In the genomic region with DNA sequence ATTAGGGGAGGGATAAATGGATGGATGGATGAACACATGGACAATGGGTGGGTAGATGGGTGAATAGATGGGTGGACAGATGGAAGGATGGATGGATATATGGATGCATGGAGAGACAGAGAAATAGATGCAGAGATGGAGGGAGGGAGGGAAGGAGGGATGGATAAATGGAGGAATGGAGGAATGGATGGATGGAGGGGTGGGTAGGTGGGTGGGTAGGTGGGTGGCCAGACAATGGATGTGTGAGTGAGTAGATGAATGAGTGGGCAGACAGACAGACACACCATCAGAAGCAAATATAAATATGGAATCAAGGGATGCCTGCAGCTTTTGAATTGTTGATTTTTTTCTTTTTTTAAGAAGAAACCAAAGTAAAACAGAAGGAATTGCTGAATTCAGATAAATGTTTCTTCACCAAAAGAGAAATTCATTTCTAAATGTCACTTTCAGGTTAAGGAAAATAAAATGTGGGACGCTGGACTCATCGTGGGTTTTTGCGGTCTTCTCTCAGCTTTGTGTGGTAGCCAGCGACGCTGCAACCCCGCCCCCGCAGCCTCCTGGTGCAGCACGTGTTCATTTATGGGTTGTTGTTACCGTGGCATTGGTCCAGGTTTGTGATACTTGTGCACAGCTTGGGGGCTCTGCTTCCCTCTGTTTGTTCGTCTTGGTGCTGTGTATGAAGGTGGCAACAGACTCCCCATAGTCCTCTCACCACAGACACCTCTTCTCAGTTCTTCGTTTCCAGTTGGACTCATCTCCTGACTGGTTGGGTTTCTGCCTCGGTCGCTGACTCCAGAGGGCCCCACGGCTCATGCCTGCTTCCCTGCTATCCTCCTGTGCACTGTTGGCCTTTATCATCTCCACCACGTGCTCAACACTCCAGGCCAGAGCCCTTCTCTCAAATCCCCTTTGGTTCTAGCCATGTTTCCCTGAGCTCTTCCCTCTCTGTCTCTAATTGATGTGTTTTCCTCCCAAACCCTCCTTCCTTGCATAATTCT, we compare ENCODE assay signal across 14 cellular contexts.
DNase-seq lines count a peak whose midpoint lies in the region; ATAC-seq and TF ChIP-seq lines count a peak whose summit lies in the region.
"Had no signal": no experiment of that assay in that cellular context is flagged by ENCODE, and none has a peak within 500 bp of the region (broad histone marks: within the 10 kb centered on the region; RNA-seq: fewer than 3 reads in every experiment).

No MANE protein-coding gene starts in this region.

- no peaks in the 10 kb centered on the region for H3K27me3 ChIP-seq in heart right ventricle
- H3K27me3 ChIP-seq: colonic mucosa had no signal

- H3K36me3 Mint-ChIP-seq in glutamatergic neuron (ENCODE audit: unreplicated experiment) (peaks cover 20% of the 10 kb centered on the region), osteocyte (ENCODE audit: unreplicated experiment) (no peaks in the 10 kb centered on the region)

- ATAC-seq in left cardiac atrium (no peak), heart right ventricle (no peak), HG03439 (IDR thresholded peaks at IDR 0.05; ENCODE audit: unreplicated experiment) (no peak)
- ATAC-seq: foreskin keratinocyte, T-cell had no signal

- H3K4me3 Mint-ChIP-seq in glutamatergic neuron (ENCODE audit: unreplicated experiment): no peak overlapping the region
- H3K4me3 Mint-ChIP-seq in osteocyte (ENCODE audit: unreplicated experiment): no peak overlapping the region
- H3K4me3 Mint-ChIP-seq: H9, T-cell had no signal

- DNase-seq in left cardiac atrium (peak; percentile 7), heart right ventricle (no peak), glutamatergic neuron (peak; percentile 5), osteocyte (ENCODE audit: extremely low spot score, unreplicated experiment) (peak; percentile 56), NCI-H187 (lab: John Stamatoyannopoulos, UW) (no peak), NCI-H1105 (lab: John Stamatoyannopoulos, UW) (no peak)
- DNase-seq: activated effector memory CD4-positive, alpha-beta T cell treated with Interleukin-2 at 50 U/mL for 16 hours; colonic mucosa; foreskin keratinocyte; H9; NCI-H1417 treated with DMSO at 0.1 percent for 48 hours; T-cell had no signal

- H3K27me3 Mint-ChIP-seq in glutamatergic neuron (ENCODE audit: unreplicated experiment) (peaks cover 9% of the 10 kb centered on the region), osteocyte (ENCODE audit: unreplicated experiment) (peaks cover 26% of the 10 kb centered on the region)
- H3K27me3 Mint-ChIP-seq: T-cell had no signal

- H3K9me3 ChIP-seq in heart right ventricle: no peaks in the 10 kb centered on the region
- H3K9me3 ChIP-seq: colonic mucosa had no signal

- no peaks in the 10 kb centered on the region for H3K36me3 ChIP-seq in heart right ventricle
- H3K36me3 ChIP-seq: colonic mucosa had no signal

- no peak overlapping the region for H3K4me3 ChIP-seq in heart right ventricle
- H3K4me3 ChIP-seq: colonic mucosa had no signal

- intact Hi-C loops in left cardiac atrium (cut with DNase I) (no loop called here), heart right ventricle (cut with DNase I) (no loop called here)

- peaks cover 16% of the 10 kb centered on the region for H3K4me1 Mint-ChIP-seq in glutamatergic neuron (ENCODE audit: low read depth, unreplicated experiment)
- H3K4me1 Mint-ChIP-seq in osteocyte (ENCODE audit: unreplicated experiment): peaks cover 21% of the 10 kb centered on the region

- H3K27ac Mint-ChIP-seq in glutamatergic neuron (ENCODE audit: unreplicated experiment) (no peak overlapping the region), osteocyte (ENCODE audit: unreplicated experiment) (no peak overlapping the region)
- H3K27ac Mint-ChIP-seq: H9, T-cell had no signal

- peaks cover 9% of the 10 kb centered on the region for H3K9me3 Mint-ChIP-seq in glutamatergic neuron (ENCODE audit: unreplicated experiment)
- peaks cover 12% of the 10 kb centered on the region for H3K9me3 Mint-ChIP-seq in osteocyte (ENCODE audit: unreplicated experiment)

- H3K4me1 ChIP-seq in heart right ventricle: peaks cover 10 to 70% (median 55%) of the 10 kb centered on the region in 9 donors
- H3K4me1 ChIP-seq: foreskin keratinocyte had no signal

- no peak overlapping the region for H3K27ac ChIP-seq in heart right ventricle
- H3K27ac ChIP-seq: colonic mucosa, foreskin keratinocyte, KMS-11 had no signal

- TF ChIP-seq CTCF in heart right ventricle (IDR thresholded peaks at IDR 0.05) (no peak), glutamatergic neuron (IDR thresholded peaks at IDR 0.05; ENCODE audit: partially characterized antibody, unreplicated experiment) (no peak), osteocyte (IDR thresholded peaks at IDR 0.05) (no peak)

- 90 to 95% methylated on average over 15 of the region's 15 CpGs for WGBS in heart right ventricle, 2 donors

Comparison
In these comparisons a context has a peak if more than half of its experiments do, and no peak if none do; other contexts are left out.
1. DNase-seq: peak in left cardiac atrium (single experiment), glutamatergic neuron (single experiment) and osteocyte (single experiment); none in heart right ventricle (0 of 2), NCI-H187 (0 of 2) and NCI-H1105 (single experiment).